Comparison of ENCODE assay signal across 8 cellular contexts in the genomic region with DNA sequence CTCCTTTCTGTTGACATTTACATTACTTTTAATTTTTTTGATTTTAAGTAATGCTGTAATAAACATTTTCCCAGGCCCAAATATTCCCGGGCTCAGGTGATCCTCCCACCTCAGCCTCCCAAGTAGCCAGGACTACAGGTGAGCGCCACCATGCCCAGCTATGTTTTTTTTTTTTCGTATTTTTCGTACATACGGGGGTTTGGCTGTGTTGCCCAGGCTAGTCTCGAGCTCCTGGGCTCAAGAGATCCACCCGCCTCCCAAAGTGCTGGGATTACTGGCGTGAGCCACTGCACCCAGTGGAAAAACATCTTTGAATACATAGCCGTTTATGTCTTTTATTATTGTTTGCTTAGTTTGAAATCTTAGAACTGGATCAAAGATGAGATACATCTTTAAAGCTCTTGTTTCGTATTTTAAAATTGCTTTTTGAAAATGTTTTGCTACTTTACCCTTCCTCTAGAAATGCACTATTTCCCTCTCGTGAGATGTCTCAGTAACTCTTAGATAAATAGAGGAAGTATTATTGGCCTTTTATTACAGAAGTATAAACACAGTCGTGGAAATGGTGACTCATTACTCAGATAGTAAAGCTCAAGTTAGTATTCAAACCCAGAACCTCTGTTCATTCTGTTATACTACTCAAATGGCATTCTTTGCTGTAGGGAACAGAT. TPM values are rescaled to one million over a fixed set of nuclear protein-coding genes. Genes with fewer than 3 reads are reported as not detected.
A peak's percentile ranks its signal among the peaks of the same experiment; 100 is the strongest.
DNase-seq lines count a peak whose midpoint lies in the region; ATAC-seq, FAIRE-seq and TF ChIP-seq lines count a peak whose summit lies in the region.

No MANE protein-coding gene starts in this region.

- H3K36me3 Mint-ChIP-seq in CD8-positive, alpha-beta T cell, result peaks cover 37% of the 10 kb centered on the region
- H3K36me3 Mint-ChIP-seq in WTC11, result peaks cover 6% of the 10 kb centered on the region
- peaks cover 59% of the 10 kb centered on the region for H3K36me3 Mint-ChIP-seq in stimulated activated effector memory CD8-positive, alpha-beta T cell treated with anti-CD3 and anti-CD28 coated beads, Interleukin-12 subunit alpha, Interleukin-12 subunit beta, amount 100 ng/mL, for 72 hours

- 53% methylated on average over 12 of the region's 12 CpGs for WGBS in right cardiac atrium
- no CpG with 5 or more reads among the region's 12 CpGs for WGBS in neuronal stem cell (ENCODE audit: extremely low coverage in 2 of 2, insufficient read length in 2 of 2, insufficient replicate concordance in 1 of 2), 2 donors

- H3K4me3 Mint-ChIP-seq in CD8-positive, alpha-beta T cell, result peak overlapping the region; percentile 88
- peak overlapping the region; percentile 56 for H3K4me3 Mint-ChIP-seq in WTC11
- peak overlapping the region; percentile 87 for H3K4me3 Mint-ChIP-seq in stimulated activated effector memory CD8-positive, alpha-beta T cell treated with anti-CD3 and anti-CD28 coated beads, Interleukin-12 subunit alpha, Interleukin-12 subunit beta, amount 100 ng/mL, for 72 hours

- no peaks in the 10 kb centered on the region for H3K36me3 ChIP-seq in CD8-positive, alpha-beta T cell (ENCODE audit: insufficient read depth, low read length)
- peaks cover 0 to 38% of the 10 kb centered on the region in 2 donors for H3K36me3 ChIP-seq in neuronal stem cell (replicated peaks in 1 of 2; ENCODE audit: control insufficient read depth in 2 of 2, insufficient read depth in 2 of 2, low read length in 2 of 2)

- H4K91ac ChIP-seq in neuronal stem cell (ENCODE audit: low read depth, low read length, poor library complexity), result no peak overlapping the region

- H3K9me3 ChIP-seq in CD8-positive, alpha-beta T cell (ENCODE audit: low read length), result no peaks in the 10 kb centered on the region
- no peaks in the 10 kb centered on the region for H3K9me3 ChIP-seq in right cardiac atrium (ENCODE audit: control insufficient read depth, low read length)
- H3K9me3 ChIP-seq in neuronal stem cell (replicated peaks in 1 of 2; ENCODE audit: control insufficient read depth in 2 of 2, insufficient read depth in 1 of 2, low read depth in 1 of 2, low read length in 2 of 2), result peaks cover 0 to 16% of the 10 kb centered on the region in 2 donors

- H2BK12ac ChIP-seq in neuronal stem cell (ENCODE audit: low read length), result no peak overlapping the region

- H3K18ac ChIP-seq in neuronal stem cell (ENCODE audit: low read length), result no peak overlapping the region

- H3K4me1 ChIP-seq in CD8-positive, alpha-beta T cell (ENCODE audit: insufficient read depth, low read length), result peaks cover 29% of the 10 kb centered on the region
- H3K4me1 ChIP-seq in right cardiac atrium (ENCODE audit: control insufficient read depth, insufficient read depth, low read length) (peaks cover 3% of the 10 kb centered on the region), neuronal stem cell (ENCODE audit: control insufficient read depth in 2 of 2, insufficient read depth in 1 of 2, low read depth in 1 of 2, low read length in 2 of 2) (peaks cover 2% of the 10 kb centered on the region in 2 donors)

- peak overlapping the region; percentile 30 for H3K27ac ChIP-seq in CD8-positive, alpha-beta T cell (ENCODE audit: low read depth, low read length)
- H3K27ac ChIP-seq in right cardiac atrium (ENCODE audit: low read length), result peak overlapping the region; percentile 27
- no peak overlapping the region for H3K27ac ChIP-seq in neuronal stem cell (replicated peaks; ENCODE audit: low read length)

- no peak overlapping the region for H2BK120ac ChIP-seq in neuronal stem cell (ENCODE audit: low read depth, low read length)

- no peak overlapping the region for H2BK5ac ChIP-seq in neuronal stem cell (ENCODE audit: low read length)

- H2BK15ac ChIP-seq in neuronal stem cell (ENCODE audit: low read length), result no peak overlapping the region

- no peaks in the 10 kb centered on the region for H3K27me3 ChIP-seq in CD8-positive, alpha-beta T cell (ENCODE audit: insufficient read depth, low read length)
- H3K27me3 ChIP-seq in right cardiac atrium (ENCODE audit: control insufficient read depth, insufficient read depth), result no peaks in the 10 kb centered on the region
- peaks cover 0 to 11% (median 0%) of the 10 kb centered on the region in 3 experiments for H3K27me3 ChIP-seq in neuronal stem cell (ENCODE audit: control insufficient read depth in 3 of 3, insufficient read depth in 3 of 3, low read depth in 1 of 3, low read length in 3 of 3)

- peaks cover 50% of the 10 kb centered on the region for H3K4me1 Mint-ChIP-seq in CD8-positive, alpha-beta T cell (ENCODE audit: low read depth)
- H3K4me1 Mint-ChIP-seq in WTC11, result peaks cover 30% of the 10 kb centered on the region
- peaks cover 40% of the 10 kb centered on the region for H3K4me1 Mint-ChIP-seq in stimulated activated effector memory CD8-positive, alpha-beta T cell treated with anti-CD3 and anti-CD28 coated beads, Interleukin-12 subunit alpha, Interleukin-12 subunit beta, amount 100 ng/mL, for 72 hours

- no peaks in the 10 kb centered on the region for H3K27me3 Mint-ChIP-seq in CD8-positive, alpha-beta T cell (ENCODE audit: low read depth)
- peaks cover 30% of the 10 kb centered on the region for H3K27me3 Mint-ChIP-seq in WTC11 (ENCODE audit: low read depth)

- H3K4me3 ChIP-seq in CD8-positive, alpha-beta T cell (ENCODE audit: low read depth, low read length), result peak overlapping the region; percentile 96
- H3K4me3 ChIP-seq in right cardiac atrium (ENCODE audit: low read length) (peak overlapping the region; percentile 42), neuronal stem cell (ENCODE audit: low read length in 2 of 2) (peak overlapping the region in 1 of 2 donors; percentile 59)

- peaks cover 11% of the 10 kb centered on the region for H3K79me1 ChIP-seq in neuronal stem cell (ENCODE audit: low read depth, low read length)

- peak overlapping the region; percentile 90 for H3K27ac Mint-ChIP-seq in CD8-positive, alpha-beta T cell
- no peak overlapping the region for H3K27ac Mint-ChIP-seq in WTC11
- H3K27ac Mint-ChIP-seq in stimulated activated effector memory CD8-positive, alpha-beta T cell treated with anti-CD3 and anti-CD28 coated beads, Interleukin-12 subunit alpha, Interleukin-12 subunit beta, amount 100 ng/mL, for 72 hours, result peak overlapping the region; percentile 94

- no peak overlapping the region for H3K4ac ChIP-seq in neuronal stem cell (ENCODE audit: low read length)

- intact Hi-C loops in CD8-positive, alpha-beta T cell (cut with DNase I, micrococcal nuclease), result loop anchor here (2.0 to 10.0 kb wide), 8 partner anchors 19 to 1846 kb away; a partner anchor contains a TSS
- intact Hi-C loops in right cardiac atrium (cut with DNase I), result loop anchor here in 2 of 4 donors (5.0 to 10.0 kb wide), 2 partner anchors 83 to 86 kb away; a partner anchor contains a TSS

- H3K23ac ChIP-seq in neuronal stem cell (ENCODE audit: low read depth, low read length, poor library complexity), result no peak overlapping the region

- CTCF ChIA-PET in CD8-positive, alpha-beta T cell (lab: Charles Lee), result interaction anchor here (2.2 kb wide), 1 partner anchor 21 kb away, joined by 5 read pairs; no protein-coding TSS in a partner anchor
- CTCF ChIA-PET in WTC11 (lab: Charles Lee), result no interaction called here

- no peak overlapping the region for H3K14ac ChIP-seq in neuronal stem cell (ENCODE audit: low read length)

- H2AK5ac ChIP-seq in neuronal stem cell (ENCODE audit: low read depth, low read length), result no peak overlapping the region

- no peak for TF ChIP-seq CTCF in CD8-positive, alpha-beta T cell (IDR thresholded peaks at IDR 0.05)
- no peak for TF ChIP-seq CTCF in WTC11 (IDR thresholded peaks at IDR 0.05)

- H3K9me3 Mint-ChIP-seq in CD8-positive, alpha-beta T cell, result peaks cover 2% of the 10 kb centered on the region
- H3K9me3 Mint-ChIP-seq in WTC11, result peaks cover 4% of the 10 kb centered on the region; the same call in 1 of the 2 replicates
- H3K9me3 Mint-ChIP-seq in stimulated activated effector memory CD8-positive, alpha-beta T cell treated with anti-CD3 and anti-CD28 coated beads, Interleukin-12 subunit alpha, Interleukin-12 subunit beta, amount 100 ng/mL, for 72 hours, result no peaks in the 10 kb centered on the region

- H3K4me2 ChIP-seq in neuronal stem cell (ENCODE audit: insufficient read depth, low read length, poor library complexity, severe bottlenecking), result no peak overlapping the region

- H4K8ac ChIP-seq in neuronal stem cell (ENCODE audit: low read depth, low read length), result no peak overlapping the region

- no peak overlapping the region for H3K9ac ChIP-seq in neuronal stem cell (ENCODE audit: low read depth, low read length, poor library complexity)

- FAIRE-seq in HTR-8/SVneo (lab: Jason Lieb, UNC) (no peak), frontal cortex (lab: Jason Lieb, UNC) (no peak)

- ATAC-seq in CD8-positive, alpha-beta T cell, result no peak
- no peak for ATAC-seq in WTC11
- peak in 1 of 2 donors; percentile 21 for ATAC-seq in right cardiac atrium
- no peak for ATAC-seq in stimulated activated effector memory CD8-positive, alpha-beta T cell treated with anti-CD3 and anti-CD28 coated beads, Interleukin-12 subunit alpha, Interleukin-12 subunit beta, amount 100 ng/mL, for 72 hours

- H2AFZ ChIP-seq in neuronal stem cell (ENCODE audit: low read length), result no peak overlapping the region

- DNase-seq in CD8-positive, alpha-beta T cell, result no peak
- peak; percentile 34 for DNase-seq in HTR-8/SVneo (ENCODE audit: insufficient read length, low spot score)
- DNase-seq in WTC11 (ENCODE audit: low spot score), result no peak
- DNase-seq in right cardiac atrium, result no peak
- DNase-seq in stimulated activated effector memory CD8-positive, alpha-beta T cell treated with anti-CD3 and anti-CD28 coated beads, Interleukin-12 subunit alpha, Interleukin-12 subunit beta, amount 100 ng/mL, for 72 hours (ENCODE audit: low spot score in 2 of 2), result no peak
- no peak for DNase-seq in frontal cortex (ENCODE audit: low spot score in 2 of 2)
- DNase-seq in neuronal stem cell (ENCODE audit: low spot score), result no peak
- no peak for DNase-seq in NCI-H1105 treated with DMSO at 0.1 percent for 48 hours (lab: John Stamatoyannopoulos, UW)

- POLR2A ChIA-PET in CD8-positive, alpha-beta T cell (lab: Charles Lee), result interaction anchor here (0.7 to 8.4 kb wide), 10 partner anchors 8 to 111 kb away, joined by 3 to 232 read pairs (median 9); a partner anchor contains a TSS
- POLR2A ChIA-PET in WTC11 (lab: Charles Lee), result no interaction called here

TF ChIP-seq in WTC11, 78 proteins besides CTCF, POLR2A, EP300 and RAD21:
- TF ChIP-seq, protein P1, sequence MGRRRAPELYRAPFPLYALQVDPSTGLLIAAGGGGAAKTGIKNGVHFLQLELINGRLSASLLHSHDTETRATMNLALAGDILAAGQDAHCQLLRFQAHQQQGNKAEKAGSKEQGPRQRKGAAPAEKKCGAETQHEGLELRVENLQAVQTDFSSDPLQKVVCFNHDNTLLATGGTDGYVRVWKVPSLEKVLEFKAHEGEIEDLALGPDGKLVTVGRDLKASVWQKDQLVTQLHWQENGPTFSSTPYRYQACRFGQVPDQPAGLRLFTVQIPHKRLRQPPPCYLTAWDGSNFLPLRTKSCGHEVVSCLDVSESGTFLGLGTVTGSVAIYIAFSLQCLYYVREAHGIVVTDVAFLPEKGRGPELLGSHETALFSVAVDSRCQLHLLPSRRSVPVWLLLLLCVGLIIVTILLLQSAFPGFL (CRISPR knock-in tag; IDR thresholded peaks at IDR 0.05; ENCODE audit: borderline replicate concordance), result no peak

RNA-seq across cellular contexts. Expression of a gene that starts 2.4 kb away (rescaled TPM):
- 100 to 1,000 TPM; 305 to 306 TPM for total RNA-seq in CD8-positive, alpha-beta T cell
- 30.6 to 33.0 TPM (median 30.9 TPM) in 3 replicates for total RNA-seq in WTC11 (2021)
- total RNA-seq in right cardiac atrium, result 10 to 100 TPM; 26.3 to 31.4 (median 31.1) TPM
- 7.1 TPM for polyA plus RNA-seq in right cardiac atrium
- 156 TPM for total RNA-seq in frontal cortex
- 20.7 TPM for polyA plus RNA-seq in neuronal stem cell (2013, experiment 1 of 2)
- 21.9 TPM for polyA plus RNA-seq in neuronal stem cell (2013, experiment 2 of 2)
